In genomic region chr19:47313754-47314133, GRCh38 we compare ENCODE assay signal across 16 cellular contexts. TPM values are rescaled to one million over a fixed set of nuclear protein-coding genes. Genes with fewer than 3 reads are reported as not detected.
A peak's percentile ranks its signal among the peaks of the same experiment; 100 is the strongest.
DNase-seq lines count a peak whose midpoint lies in the region; ATAC-seq and TF ChIP-seq lines count a peak whose summit lies in the region.
"Had no signal": no experiment of that assay in that cellular context is flagged by ENCODE, and none has a peak within 500 bp of the region (broad histone marks: within the 10 kb centered on the region; RNA-seq: fewer than 3 reads in every experiment).

No MANE protein-coding gene starts in this region.

- no TSS peak for BruUV-seq in Calu3 (replicated peaks; lab: Mats Ljungman, UMichigan)

- no peaks in the 10 kb centered on the region for H3K79me2 ChIP-seq in osteoblast (ENCODE audit: insufficient read depth, low read length)

- TF ChIP-seq POLR2A in adrenal gland (IDR thresholded peaks at IDR 0.05) (no peak), upper lobe of left lung (IDR thresholded peaks at IDR 0.05) (peak in 1 of 4 donors; percentile 44)

- no peaks in the 10 kb centered on the region for H3K36me3 ChIP-seq in adrenal gland (replicated peaks in 1 of 2)
- no peaks in the 10 kb centered on the region for H3K36me3 ChIP-seq in liver (ENCODE audit: control insufficient read depth in 4 of 4, insufficient read depth in 3 of 4, low read depth in 1 of 4, low read length in 3 of 4)
- no peaks in the 10 kb centered on the region for H3K36me3 ChIP-seq in upper lobe of left lung
- no peaks in the 10 kb centered on the region for H3K36me3 ChIP-seq in osteoblast (ENCODE audit: insufficient read depth, low read length)

- 76 to 89% (median 83%) methylated on average over 9 of the region's 9 CpGs for WGBS in adrenal gland, 4 donors
- 82% methylated on average over 9 of the region's 9 CpGs for WGBS in liver
- 73 to 79% methylated on average over 9 of the region's 9 CpGs for WGBS in upper lobe of left lung, 2 donors

- H3K9me3 ChIP-seq in adrenal gland (replicated peaks in 1 of 3) = no peaks in the 10 kb centered on the region
- H3K9me3 ChIP-seq in liver (ENCODE audit: control insufficient read depth in 4 of 4, low read length in 3 of 4) = no peaks in the 10 kb centered on the region
- H3K9me3 ChIP-seq in upper lobe of left lung = no peaks in the 10 kb centered on the region
- no peaks in the 10 kb centered on the region for H3K9me3 ChIP-seq in osteoblast (ENCODE audit: low read depth, low read length)

- peaks cover 30% of the 10 kb centered on the region for H3K36me3 Mint-ChIP-seq in Calu3 (ENCODE audit: insufficient read depth, unreplicated experiment)

- no peak overlapping the region for H2AFZ ChIP-seq in osteoblast (ENCODE audit: low read length)

- no peak overlapping the region for H3K4me2 ChIP-seq in osteoblast (ENCODE audit: insufficient read depth, low read length)
- H3K4me2 ChIP-seq: KMS-11 had no signal

- H3K9ac ChIP-seq in liver (ENCODE audit: low read depth in 1 of 2, low read length in 2 of 2) = no peak overlapping the region
- H3K9ac ChIP-seq: KMS-11 had no signal

- DNase-seq in Calu3 (no peak), adrenal gland (no peak), upper lobe of left lung (no peak), posterior vena cava (ENCODE audit: low spot score) (no peak), putamen (ENCODE audit: low spot score) (no peak), osteoblast (ENCODE audit: insufficient read length, low spot score, missing footprints) (no peak)
- DNase-seq: CD4-positive, alpha-beta T cell; EL; GOT3; NCI-H1694 had no signal

- H3K27me3 ChIP-seq in adrenal gland (no peaks in the 10 kb centered on the region), liver (ENCODE audit: control insufficient read depth in 4 of 4, insufficient read depth in 4 of 4, low read length in 3 of 4) (no peaks in the 10 kb centered on the region), upper lobe of left lung (no peaks in the 10 kb centered on the region), osteoblast (ENCODE audit: insufficient read depth, low read length) (no peaks in the 10 kb centered on the region)

- CTCF ChIA-PET in Calu3 (lab: Charles Lee) = interaction anchor here (0.7 to 1.2 kb wide), 3 partner anchors 8 to 200 kb away, joined by 3 to 4 read pairs (median 4); partner anchors contain the start of genes DHX34 and ZC3H4

- TF ChIP-seq RAD21 in liver (IDR thresholded peaks at IDR 0.05) = no peak

- H3K9me3 Mint-ChIP-seq in Calu3 (ENCODE audit: low read depth, unreplicated experiment) = no peaks in the 10 kb centered on the region
- H3K9me3 Mint-ChIP-seq: CD4-positive, alpha-beta T cell had no signal

- no peak overlapping the region for H3K4me3 Mint-ChIP-seq in Calu3 (ENCODE audit: low read depth, unreplicated experiment)
- H3K4me3 Mint-ChIP-seq: B cell; CD4-positive, alpha-beta T cell had no signal

- ATAC-seq in upper lobe of left lung (ENCODE audit: low FRiP score in 2 of 2) = no peak
- ATAC-seq: Right ventricle myocardium inferior had no signal

- peaks cover 0 to 10% of the 10 kb centered on the region in 2 donors for H3K4me1 ChIP-seq in adrenal gland (replicated peaks in 1 of 2)
- peaks cover 3 to 6% (median 3%) of the 10 kb centered on the region in 4 donors for H3K4me1 ChIP-seq in liver (ENCODE audit: control insufficient read depth in 4 of 4, insufficient read depth in 4 of 4, low read length in 3 of 4)
- peaks cover 0 to 10% (median 1%) of the 10 kb centered on the region in 4 donors for H3K4me1 ChIP-seq in upper lobe of left lung
- peaks cover 14% of the 10 kb centered on the region for H3K4me1 ChIP-seq in osteoblast (ENCODE audit: insufficient read depth, low read length)

- no peak overlapping the region for H3K4me3 ChIP-seq in adrenal gland
- H3K4me3 ChIP-seq in liver (ENCODE audit: low read depth in 1 of 3, low read length in 3 of 3) = no peak overlapping the region
- H3K4me3 ChIP-seq in upper lobe of left lung = peak overlapping the region in 1 of 4 donors; percentile 47
- no peak overlapping the region for H3K4me3 ChIP-seq in osteoblast (ENCODE audit: insufficient read depth, low read length)
- H3K4me3 ChIP-seq: SK-N-MC had no signal

- no peak for TF ChIP-seq CTCF in Calu3 (IDR thresholded peaks at IDR 0.05; ENCODE audit: unreplicated experiment)
- no peak for TF ChIP-seq CTCF in adrenal gland (IDR thresholded peaks at IDR 0.05)
- TF ChIP-seq CTCF in liver (IDR thresholded peaks at IDR 0.05; ENCODE audit: low read depth, low read length, missing input control) = no peak
- TF ChIP-seq CTCF in upper lobe of left lung (IDR thresholded peaks at IDR 0.05) = no peak
- no peak for TF ChIP-seq CTCF in osteoblast (IDR thresholded peaks at IDR 0.05; ENCODE audit: extremely low read depth, low read depth, low read length)

- intact Hi-C loops in Calu3 (cut with micrococcal nuclease; ENCODE audit: unreplicated experiment) = no loop called here
- intact Hi-C loops in adrenal gland (cut with DNase I) = no loop called here
- intact Hi-C loops in posterior vena cava (cut with DNase I) = no loop called here

- peak overlapping the region; percentile 78 for H3K27ac Mint-ChIP-seq in Calu3 (ENCODE audit: unreplicated experiment)
- H3K27ac Mint-ChIP-seq: B cell; CD4-positive, alpha-beta T cell had no signal

- peaks cover 13% of the 10 kb centered on the region for H3K27me3 Mint-ChIP-seq in Calu3 (ENCODE audit: unreplicated experiment)

- no peak for TF ChIP-seq EP300 in upper lobe of left lung (IDR thresholded peaks at IDR 0.05)

- no peaks in the 10 kb centered on the region for H4K20me1 ChIP-seq in osteoblast (ENCODE audit: insufficient read depth, low read length)

- H3K27ac ChIP-seq in adrenal gland = peak overlapping the region in 3 of 5 donors; percentile 37 to 88 (median 86)
- H3K27ac ChIP-seq in liver (ENCODE audit: low read depth in 1 of 2, low read length in 2 of 2) = peak overlapping the region; percentile 4 to 46
- H3K27ac ChIP-seq in upper lobe of left lung = peak overlapping the region; percentile 19 to 92 (median 78)
- H3K27ac ChIP-seq in osteoblast (ENCODE audit: low read depth, low read length) = no peak overlapping the region
- H3K27ac ChIP-seq: KMS-11, SK-N-MC had no signal

- H3K4me1 Mint-ChIP-seq in Calu3 (ENCODE audit: low read depth, unreplicated experiment) = peaks cover 36% of the 10 kb centered on the region
- H3K4me1 Mint-ChIP-seq: B cell had no signal

RNA-seq across cellular contexts. Expression of gene C5AR1, which starts 4.1 kb away (rescaled TPM):
- 6.2 and 11.9 TPM in 2 replicates for total RNA-seq in Calu3 (2022)
- total RNA-seq in adrenal gland = 10 to 100 TPM in 7 of 8 donors, under 1 TPM in 1; 0.91 to 34.8 (median 20.1) TPM
- 1 to 10 TPM; 3.2 to 7.9 (median 3.9) TPM for polyA plus RNA-seq in adrenal gland
- total RNA-seq in liver = 1 to 10 TPM; 1.8 to 5.3 TPM
- polyA plus RNA-seq in liver = 1 to 10 TPM; 2.5 to 3.9 TPM
- total RNA-seq in upper lobe of left lung = 10 to 100 TPM; 20.3 to 87.3 (median 45.1) TPM
- total RNA-seq in posterior vena cava = 10 to 100 TPM; 30.6 to 33.4 TPM
- total RNA-seq in osteoblast = 0.29 and 0.72 TPM in 2 replicates
- total RNA-seq: M059J had no signal

RNA-seq across cellular contexts. Expression of gene C5AR2, which starts 18.2 kb away (rescaled TPM):
- total RNA-seq in Calu3 (2022) (0.31 TPM in 1 of 2 replicates, not detected in the other), adrenal gland (1 to 10 TPM in 7 of 8 donors, under 1 TPM in 1; 0.42 to 4.4 (median 2.6) TPM), liver (1 to 10 TPM; 1.8 to 2.8 TPM), upper lobe of left lung (10 to 100 TPM in 3 of 6 donors, 1 to 10 TPM in 3; 3.8 to 22.9 (median 10.0) TPM), posterior vena cava (1 to 10 TPM; 2.7 to 8.2 TPM), osteoblast (2.5 and 3.5 TPM in 2 replicates)
- polyA plus RNA-seq in adrenal gland (1 to 10 TPM in 1 of 3 donors, under 1 TPM in 2; 0.37 to 1.1 (median 0.57) TPM), liver (1 to 10 TPM in 1 of 2 donors, under 1 TPM in 1; 0.61 to 1.8 TPM)

RNA-seq across cellular contexts. Expression of gene DHX34, which starts 35.4 kb away (rescaled TPM):
- total RNA-seq in Calu3 (2022) (51.4 and 51.6 TPM in 2 replicates), adrenal gland (10 to 100 TPM in 6 of 8 donors, 1 to 10 TPM in 2; 6.3 to 16.9 (median 11.2) TPM), liver (10 to 100 TPM in 1 of 2 donors, 1 to 10 TPM in 1; 6.2 to 11.6 TPM), upper lobe of left lung (10 to 100 TPM in 5 of 6 donors, 1 to 10 TPM in 1; 8.4 to 80.7 (median 19.4) TPM), posterior vena cava (1 to 10 TPM; 7.7 to 7.9 TPM), osteoblast (10.9 and 12.7 TPM in 2 replicates)
- polyA plus RNA-seq in adrenal gland (10 to 100 TPM in 2 of 3 donors, 1 to 10 TPM in 1; 5.0 to 49.7 (median 28.2) TPM), liver (1 to 10 TPM; 3.1 to 6.1 TPM)

RNA-seq across cellular contexts. Expression of gene INAFM1, which starts 39.1 kb away (rescaled TPM):
- total RNA-seq in Calu3 (2022) = 12.9 and 13.9 TPM in 2 replicates
- total RNA-seq in adrenal gland = 100 to 1,000 TPM in 1 of 8 donors, 10 to 100 TPM in 7; 18.1 to 183 (median 66.7) TPM
- polyA plus RNA-seq in adrenal gland = 100 to 1,000 TPM in 1 of 3 donors, 10 to 100 TPM in 1, 1 to 10 TPM in 1; 7.8 to 144 (median 62.0) TPM
- total RNA-seq in liver = 1 to 10 TPM; 1.5 to 2.0 TPM
- 1 to 10 TPM; 1.8 to 2.5 TPM for polyA plus RNA-seq in liver
- 10 to 100 TPM in 4 of 6 donors, 1 to 10 TPM in 1, under 1 TPM in 1; 0.59 to 28.3 (median 22.4) TPM for total RNA-seq in upper lobe of left lung
- total RNA-seq in posterior vena cava = 10 to 100 TPM; 28.2 to 38.6 TPM
- 2.5 and 4.4 TPM in 2 replicates for total RNA-seq in osteoblast

RNA-seq across cellular contexts. Expression of gene CCDC9, which starts 57.4 kb away (rescaled TPM):
- total RNA-seq in Calu3 (2022) (38.2 and 39.1 TPM in 2 replicates), adrenal gland (10 to 100 TPM; 12.8 to 52.9 (median 32.5) TPM), liver (1 to 10 TPM; 2.8 to 8.1 TPM), upper lobe of left lung (10 to 100 TPM; 18.2 to 91.1 (median 35.0) TPM), posterior vena cava (10 to 100 TPM; 31.6 to 33.5 TPM), osteoblast (7.6 and 8.0 TPM in 2 replicates)
- polyA plus RNA-seq in adrenal gland (10 to 100 TPM; 23.2 to 86.5 (median 31.8) TPM), liver (1 to 10 TPM; 1.4 to 8.0 TPM)
